In genomic region chr20:57658447-57659130, GRCh38 we compare ENCODE assay signal across 12 cellular contexts. TPM values are rescaled to one million over a fixed set of nuclear protein-coding genes. Genes with fewer than 3 reads are reported as not detected.
DNase-seq lines count a peak whose midpoint lies in the region; ATAC-seq and TF ChIP-seq lines count a peak whose summit lies in the region.
"Had no signal": no experiment of that assay in that cellular context is flagged by ENCODE, and none has a peak within 500 bp of the region (broad histone marks: within the 10 kb centered on the region; RNA-seq: fewer than 3 reads in every experiment).

No MANE protein-coding gene starts in this region.

- H4K20me1 ChIP-seq in SK-N-SH (ENCODE audit: insufficient read depth) (peaks cover 45% of the 10 kb centered on the region), GM23248 (ENCODE audit: insufficient read depth) (no peaks in the 10 kb centered on the region)

- no peak for TF ChIP-seq CTCF in SK-N-SH (IDR thresholded peaks at IDR 0.05)
- no peak for TF ChIP-seq CTCF in Peyer's patch (IDR thresholded peaks at IDR 0.05)
- no peak for TF ChIP-seq CTCF in heart left ventricle (IDR thresholded peaks at IDR 0.05)

- H3K4me2 ChIP-seq in SK-N-SH, result no peak overlapping the region
- H3K4me2 ChIP-seq in GM23248 (ENCODE audit: unreplicated experiment), result no peak overlapping the region

- H3K27me3 ChIP-seq in SK-N-SH (ENCODE audit: insufficient read depth) (no peaks in the 10 kb centered on the region), Peyer's patch (no peaks in the 10 kb centered on the region), heart left ventricle (no peaks in the 10 kb centered on the region), GM23248 (replicated peaks; ENCODE audit: insufficient read depth) (no peaks in the 10 kb centered on the region)
- H3K27me3 ChIP-seq: cardiac muscle cell, gastrocnemius medialis had no signal

- POLR2A ChIA-PET in SK-N-SH (lab: Yijun Ruan, JAX), result no interaction called here

- TF ChIP-seq RAD21 in SK-N-SH (IDR thresholded peaks at IDR 0.05; ENCODE audit: low read length), result no peak

- H3K4me1 ChIP-seq in SK-N-SH (ENCODE audit: control insufficient read depth in 1 of 2, insufficient read depth in 2 of 2, low read depth in 1 of 2, low read length in 1 of 2) (peaks cover 0 to 44% of the 10 kb centered on the region in 2 experiments; a peak in 1 of 4 replicates), Peyer's patch (peaks cover 0 to 23% (median 4%) of the 10 kb centered on the region in 4 donors), heart left ventricle (peaks cover 0 to 36% (median 6%) of the 10 kb centered on the region in 12 donors), GM23248 (ENCODE audit: insufficient read depth) (no peaks in the 10 kb centered on the region)

- H3F3A ChIP-seq in SK-N-SH (replicated peaks; ENCODE audit: insufficient read depth) (no peaks in the 10 kb centered on the region), GM23248 (ENCODE audit: insufficient read depth) (no peaks in the 10 kb centered on the region)

- ATAC-seq in SK-N-SH treated with all-trans-retinoic acid at 6 μM for 48 hours (no peak), heart left ventricle (no peak), HG02981 (IDR thresholded peaks at IDR 0.05; ENCODE audit: unreplicated experiment) (no peak), GM19397 (IDR thresholded peaks at IDR 0.05; ENCODE audit: unreplicated experiment) (no peak)

- TF ChIP-seq POLR2A in Peyer's patch (IDR thresholded peaks at IDR 0.05) (no peak), heart left ventricle (IDR thresholded peaks at IDR 0.05) (no peak)

- 92% methylated on average over 15 of the region's 17 CpGs for WGBS in SK-N-SH (ENCODE audit: low lambda C conversion rate)
- 80 to 89% (median 85%) methylated on average over 9 to 17 of the region's 17 CpGs for WGBS in heart left ventricle, 4 donors
- WGBS in GM23248 (ENCODE audit: low coverage in 1 of 2, low lambda C conversion rate in 2 of 2, missing lambda C conversion rate in 2 of 2), 2 experiments, result 85 to 86% methylated on average over 16 to 17 of the region's 17 CpGs

- H3K4me3 ChIP-seq in SK-N-SH (ENCODE audit: low read depth in 2 of 2, low read length in 1 of 2) (no peak overlapping the region), Peyer's patch (no peak overlapping the region), heart left ventricle (no peak overlapping the region), GM23248 (no peak overlapping the region)
- H3K4me3 ChIP-seq: cardiac muscle cell, gastrocnemius medialis had no signal

- H3K9me3 ChIP-seq in SK-N-SH, result no peaks in the 10 kb centered on the region
- no peaks in the 10 kb centered on the region for H3K9me3 ChIP-seq in Peyer's patch
- no peaks in the 10 kb centered on the region for H3K9me3 ChIP-seq in heart left ventricle
- H3K9me3 ChIP-seq in GM23248 (ENCODE audit: low read depth), result no peaks in the 10 kb centered on the region
- H3K9me3 ChIP-seq: gastrocnemius medialis had no signal

- H2AFZ ChIP-seq in SK-N-SH (ENCODE audit: low read depth) (no peak overlapping the region), GM23248 (no peak overlapping the region)

- H3K79me2 ChIP-seq in SK-N-SH (ENCODE audit: insufficient read depth) (peaks cover 26% of the 10 kb centered on the region), GM23248 (ENCODE audit: insufficient read depth) (peaks cover 32% of the 10 kb centered on the region)

- H3K9ac ChIP-seq in SK-N-SH (no peak overlapping the region), GM23248 (no peak overlapping the region)

- intact Hi-C loops in heart left ventricle (cut with DNase I), result loop anchor here in 7 of 10 donors (5.0 to 10.0 kb wide), 8 partner anchors 49 to 516 kb away; no protein-coding TSS in a partner anchor

- H3K27ac ChIP-seq in SK-N-SH (ENCODE audit: low read depth in 2 of 2, low read length in 1 of 2) (no peak overlapping the region; a peak in 1 of 4 replicates), Peyer's patch (no peak overlapping the region), heart left ventricle (no peak overlapping the region), GM23248 (no peak overlapping the region)
- H3K27ac ChIP-seq: cardiac muscle cell, HL-60 had no signal

- DNase-seq in SK-N-SH (peak; percentile 23), Peyer's patch (peak in 2 of 3 donors; percentile 24 to 43), heart left ventricle (peak in 4 of 5 donors; percentile 4 to 24 (median 18)), GM23248 (no peak)
- DNase-seq in stimulated activated CD8-positive, alpha-beta memory T cell treated with anti-CD3 and anti-CD28 coated beads, Interleukin-4, amount 100 ng/mL, for 48 hours, result peak; percentile 21
- DNase-seq: NCI-H187 had no signal

- CTCF ChIA-PET in SK-N-SH (lab: Yijun Ruan, JAX), result interaction anchor here (0.8 to 1.0 kb wide), 2 partner anchors 43 to 62 kb away, joined by 3 read pairs; no protein-coding TSS in a partner anchor

- H3K36me3 ChIP-seq in SK-N-SH (replicated peaks in 1 of 2; ENCODE audit: control insufficient read depth in 1 of 2, insufficient read depth in 2 of 2, low read length in 1 of 2) (peaks cover 0 to 37% of the 10 kb centered on the region in 2 experiments), Peyer's patch (peaks cover 0 to 9% (median 0%) of the 10 kb centered on the region in 3 donors), heart left ventricle (peaks cover 0 to 42% (median 17%) of the 10 kb centered on the region in 9 donors), GM23248 (ENCODE audit: low read depth) (no peaks in the 10 kb centered on the region)
- H3K36me3 ChIP-seq: cardiac muscle cell, gastrocnemius medialis had no signal

- TF ChIP-seq EP300 in SK-N-SH (IDR thresholded peaks at IDR 0.05; ENCODE audit: borderline replicate concordance in 1 of 2, low read depth in 1 of 2, low read length in 1 of 2), result no peak

- in situ Hi-C loops in GM23248 (cut with MboI), result no loop called here

- H3K9me2 ChIP-seq in SK-N-SH, result no peaks in the 10 kb centered on the region
- no peaks in the 10 kb centered on the region for H3K9me2 ChIP-seq in GM23248 (ENCODE audit: insufficient read depth)

TF ChIP-seq in SK-N-SH, 30 proteins besides CTCF, POLR2A, EP300 and RAD21:
- TF ChIP-seq MEF2A (IDR thresholded peaks at IDR 0.05; ENCODE audit: borderline replicate concordance, low read depth), result no peak
- TF ChIP-seq NFIC (IDR thresholded peaks at IDR 0.05; ENCODE audit: borderline replicate concordance), result no peak
- no peak for TF ChIP-seq GATA2 (CRISPR knock-in tag; IDR thresholded peaks at IDR 0.05)

TF ChIP-seq in SK-N-SH treated with all-trans-retinoic acid at 6 μM for 48 hours, 23 proteins besides CTCF, POLR2A, EP300 and RAD21 (continues in another document):
- TF ChIP-seq OSR1 (CRISPR knock-in tag; IDR thresholded peaks at IDR 0.05) (no peak), ZNF8 (CRISPR knock-in tag; IDR thresholded peaks at IDR 0.05) (no peak), RARB (CRISPR knock-in tag; IDR thresholded peaks at IDR 0.05) (no peak), ESRRG (CRISPR knock-in tag; IDR thresholded peaks at IDR 0.05) (no peak), TSHZ2 (CRISPR knock-in tag; IDR thresholded peaks at IDR 0.05) (no peak), BACH2 (CRISPR knock-in tag; IDR thresholded peaks at IDR 0.05; ENCODE audit: borderline replicate concordance) (no peak), ISL1 (CRISPR knock-in tag; IDR thresholded peaks at IDR 0.05) (no peak), SNAI2 (CRISPR knock-in tag; IDR thresholded peaks at IDR 0.05) (no peak)

RNA-seq across cellular contexts. Expression of gene ZBP1, which starts 38.4 kb away (rescaled TPM):
- polyA plus RNA-seq in SK-N-SH (2012; rRNA removed) (not detected in 2 replicates), heart left ventricle (under 1 TPM in 1 of 2 donors, not detected in 1; 0.15 TPM), GM23248 (2016; fragmentation: Nextera tagmentation; extraction: Ambion mirVana) (not detected in 2 replicates)
- not detected in 2 replicates for polyA plus RNA-seq in SK-N-SH (2012; cell fraction: cytosol; rRNA removed)
- polyA plus RNA-seq in SK-N-SH (2012; cell fraction: nucleus; rRNA removed), result not detected in 2 replicates
- total RNA-seq in Peyer's patch (10 to 100 TPM in 1 of 4 donors, 1 to 10 TPM in 2, not detected in 1; 2.3 to 14.0 (median 9.8) TPM), heart left ventricle (1 to 10 TPM in 2 of 9 donors, under 1 TPM in 2, not detected in 5; 0.21 to 1.7 (median 0.90) TPM)
- total RNA-seq in GM23248 (2014; rRNA removed; shearing (Covaris generic)), result not detected in 2 replicates
- total RNA-seq: cardiac muscle cell, gastrocnemius medialis had no signal
- polyA plus RNA-seq: cardiac muscle cell had no signal

RNA-seq across cellular contexts. Expression of gene PMEPA1, which starts 51.2 kb away (rescaled TPM):
- 5.9 and 7.1 TPM in 2 replicates for polyA plus RNA-seq in SK-N-SH (2012; rRNA removed)
- 6.1 and 6.8 TPM in 2 replicates for polyA plus RNA-seq in SK-N-SH (2012; cell fraction: cytosol; rRNA removed)
- 7.9 and 8.1 TPM in 2 replicates for polyA plus RNA-seq in SK-N-SH (2012; cell fraction: nucleus; rRNA removed)
- total RNA-seq in Peyer's patch, result 1 to 10 TPM; 3.3 to 5.5 (median 4.6) TPM
- total RNA-seq in heart left ventricle, result 10 to 100 TPM; 25.1 to 91.4 (median 30.0) TPM
- polyA plus RNA-seq in heart left ventricle, result 100 to 1,000 TPM in 1 of 2 donors, 10 to 100 TPM in 1; 12.6 to 115 TPM
- 6.1 and 6.6 TPM in 2 replicates for total RNA-seq in GM23248 (2014; rRNA removed; shearing (Covaris generic))
- 11.8 and 12.5 TPM in 2 replicates for polyA plus RNA-seq in GM23248 (2016; fragmentation: Nextera tagmentation; extraction: Ambion mirVana)
